ENCODE assay signal across 26 cellular contexts in genomic region chr10:50928190-50928552, GRCh38. TPM values are rescaled to one million over a fixed set of nuclear protein-coding genes. Genes with fewer than 3 reads are reported as not detected.
DNase-seq lines count a peak whose midpoint lies in the region; ATAC-seq, FAIRE-seq and TF ChIP-seq lines count a peak whose summit lies in the region.
"Had no signal": no experiment of that assay in that cellular context is flagged by ENCODE, and none has a peak within 500 bp of the region (broad histone marks: within the 10 kb centered on the region; RNA-seq: fewer than 3 reads in every experiment).

No MANE protein-coding gene starts in this region.

- H3K4me1 ChIP-seq in RWPE2 (ENCODE audit: insufficient read depth, poor library complexity, severe bottlenecking) (peaks cover 21% of the 10 kb centered on the region), heart left ventricle (peaks cover 0 to 8% (median 0%) of the 10 kb centered on the region in 12 donors), keratinocyte (ENCODE audit: control insufficient read depth, extremely low read depth, insufficient read depth, low read length) (peaks cover 16% of the 10 kb centered on the region)
- H3K4me1 ChIP-seq: A549; BLaER1 treated with 17β-estradiol and CSF1 and Interleukin-3, amounts not matched to agents 10 nM and 100 nM; SJCRH30 had no signal

- H3K4me2 ChIP-seq in keratinocyte (ENCODE audit: control insufficient read depth, extremely low read depth, insufficient read depth, low read depth, low read length) = peak overlapping the region; percentile 80
- H3K4me2 ChIP-seq: A549; BLaER1 treated with 17β-estradiol and CSF1 and Interleukin-3, amounts not matched to agents 10 nM and 100 nM; KMS-11 had no signal

- no peak for TF ChIP-seq POLR2A in heart left ventricle (IDR thresholded peaks at IDR 0.05)

- no peaks in the 10 kb centered on the region for H3K9me1 ChIP-seq in keratinocyte (ENCODE audit: control insufficient read depth, extremely low read depth, insufficient read depth, low read length)

- H3K9me3 ChIP-seq in RWPE2 (ENCODE audit: severe bottlenecking) (no peaks in the 10 kb centered on the region), heart left ventricle (peaks cover 0 to 11% (median 2%) of the 10 kb centered on the region in 12 donors), keratinocyte (ENCODE audit: control insufficient read depth, low read depth, low read length) (peaks cover 2% of the 10 kb centered on the region)
- H3K9me3 ChIP-seq: SJCRH30 had no signal

- no peak overlapping the region for H2AFZ ChIP-seq in keratinocyte (ENCODE audit: control insufficient read depth, low read length)

- H3K27ac ChIP-seq in RWPE2 (ENCODE audit: poor library complexity, severe bottlenecking) = peak overlapping the region; percentile 54
- peak overlapping the region in 6 of 12 donors; percentile 18 to 67 (median 41) for H3K27ac ChIP-seq in heart left ventricle
- peak overlapping the region; percentile 49 for H3K27ac ChIP-seq in keratinocyte (ENCODE audit: control insufficient read depth, insufficient read depth, low read length)
- H3K27ac ChIP-seq in brain microvascular endothelial cell = no peak overlapping the region
- H3K27ac ChIP-seq: A549; BLaER1 treated with 17β-estradiol and CSF1 and Interleukin-3, amounts not matched to agents 10 nM and 100 nM; HL-60; KMS-11; SJCRH30 had no signal

- DNase-seq in RWPE2 (ENCODE audit: low spot score) = no peak
- peak; percentile 36 for DNase-seq in bronchial epithelial cell (ENCODE audit: low read depth)
- no peak for DNase-seq in heart left ventricle
- no peak for DNase-seq in keratinocyte (ENCODE audit: low read depth, low spot score)
- no peak for DNase-seq in effector CD8-positive, alpha-beta T cell (lab: John Stamatoyannopoulos, UW)
- DNase-seq in brain microvascular endothelial cell = no peak
- DNase-seq: AML-193; CD4-positive, alpha-beta T cell; DMS53; NCI-H1048; NCI-H1417; NCI-H1694; NCI-H2029 treated with DMSO at 0.1 percent for 48 hours; NCI-H2227 treated with DMSO at 0.1 percent for 48 hours; NCI-H526 treated with DMSO at 0.1 percent for 48 hours; SJCRH30 had no signal

- dilution Hi-C loops in keratinocyte (cut with MboI; ENCODE audit: extremely low pct_ligation_motif_present, low sequenced_read_pairs) = no loop called here

- intact Hi-C loops in heart left ventricle (cut with DNase I) = no loop called here

- WGBS in heart left ventricle, 4 donors = 26 to 88% (median 58%) methylated on average over 1 to 2 of the region's 2 CpGs

- H3K4me3 ChIP-seq in RWPE2 (ENCODE audit: severe bottlenecking) (no peak overlapping the region), bronchial epithelial cell (ENCODE audit: low read depth, low read length) (no peak overlapping the region), heart left ventricle (no peak overlapping the region), keratinocyte (ENCODE audit: control insufficient read depth in 2 of 3, extremely low read depth in 1 of 3, insufficient read depth in 2 of 3, low read depth in 1 of 3, low read length in 3 of 3) (no peak overlapping the region), brain microvascular endothelial cell (ENCODE audit: low read depth, low read length) (no peak overlapping the region)
- H3K4me3 ChIP-seq: A549; BLaER1 treated with 17β-estradiol and CSF1 and Interleukin-3, amounts not matched to agents 10 nM and 100 nM; SJCRH30 had no signal

- H3K27me3 ChIP-seq in RWPE2 (ENCODE audit: insufficient read depth, poor library complexity, severe bottlenecking) (no peaks in the 10 kb centered on the region), bronchial epithelial cell (ENCODE audit: control insufficient read depth, insufficient read depth, low read length) (no peaks in the 10 kb centered on the region), heart left ventricle (peaks cover 0 to 3% (median 0%) of the 10 kb centered on the region in 9 donors), keratinocyte (ENCODE audit: control insufficient read depth, extremely low read depth, insufficient read depth, low read length) (no peaks in the 10 kb centered on the region), brain microvascular endothelial cell (replicated peaks) (no peaks in the 10 kb centered on the region)
- H3K27me3 ChIP-seq: BLaER1 treated with 17β-estradiol and CSF1 and Interleukin-3, amounts not matched to agents 10 nM and 100 nM; SJCRH30 had no signal

- no peaks in the 10 kb centered on the region for H3K36me3 ChIP-seq in RWPE2 (ENCODE audit: low read depth)
- H3K36me3 ChIP-seq in bronchial epithelial cell (ENCODE audit: control insufficient read depth, insufficient read depth, low read length) = no peaks in the 10 kb centered on the region
- H3K36me3 ChIP-seq in heart left ventricle = no peaks in the 10 kb centered on the region
- H3K36me3 ChIP-seq in keratinocyte (ENCODE audit: control insufficient read depth in 2 of 2, extremely low read depth in 1 of 2, insufficient read depth in 2 of 2, low read length in 2 of 2) = no peaks in the 10 kb centered on the region
- no peaks in the 10 kb centered on the region for H3K36me3 ChIP-seq in brain microvascular endothelial cell (replicated peaks)
- H3K36me3 ChIP-seq: BLaER1 treated with 17β-estradiol and CSF1 and Interleukin-3, amounts not matched to agents 10 nM and 100 nM; SJCRH30 had no signal

- no peaks in the 10 kb centered on the region for H4K20me1 ChIP-seq in keratinocyte (ENCODE audit: control insufficient read depth, extremely low read depth, insufficient read depth, low read length)
- H4K20me1 ChIP-seq: BLaER1 treated with 17β-estradiol and CSF1 and Interleukin-3, amounts not matched to agents 10 nM and 100 nM had no signal

- no peak overlapping the region for H3K9ac ChIP-seq in keratinocyte (ENCODE audit: control insufficient read depth, extremely low read depth, insufficient read depth, low read length)
- H3K9ac ChIP-seq: BLaER1 treated with 17β-estradiol and CSF1 and Interleukin-3, amounts not matched to agents 10 nM and 100 nM; KMS-11 had no signal

- in situ Hi-C loops in brain microvascular endothelial cell (cut with HindIII; ENCODE audit: low pct_ligation_motif_present, low sequenced_read_pairs) = no loop called here

- H3K79me2 ChIP-seq in keratinocyte (ENCODE audit: control insufficient read depth, insufficient read depth, low read length) = no peaks in the 10 kb centered on the region

- ATAC-seq in RWPE2 (ENCODE audit: low read depth) (no peak; the same call in 2 of the 3 replicates), heart left ventricle (peak; percentile 11 to 57 (median 28)), GM21367 (IDR thresholded peaks at IDR 0.05; ENCODE audit: unreplicated experiment) (no peak)
- ATAC-seq: A549, Panc1, SK-N-SH treated with all-trans-retinoic acid at 6 μM for 48 hours had no signal

- FAIRE-seq in bronchial epithelial cell (lab: Jason Lieb, UNC) (no peak), keratinocyte (lab: Jason Lieb, UNC) (no peak)
- FAIRE-seq: A549, H1 had no signal

- TF ChIP-seq CTCF in RWPE2 (IDR thresholded peaks at IDR 0.05; ENCODE audit: poor library complexity, severe bottlenecking) = no peak
- TF ChIP-seq CTCF in bronchial epithelial cell (IDR thresholded peaks at IDR 0.05; ENCODE audit: insufficient read depth, low read length, severe bottlenecking) = no peak
- TF ChIP-seq CTCF in heart left ventricle (IDR thresholded peaks at IDR 0.05) = no peak
- no peak for TF ChIP-seq CTCF in keratinocyte (optimal IDR thresholded peaks at IDR 0.05 in 1 of 3, IDR thresholded peaks at IDR 0.05 in 1 of 3, conservative IDR thresholded peaks at IDR 0.05 in 1 of 3; ENCODE audit: extremely low read depth in 1 of 3, insufficient read depth in 2 of 3, low read length in 3 of 3)
- TF ChIP-seq CTCF in brain microvascular endothelial cell (IDR thresholded peaks at IDR 0.05; ENCODE audit: low read depth, low read length, missing control alignments) = no peak

RNA-seq across cellular contexts. Expression of gene A1CF, which starts 42.7 kb away (rescaled TPM):
- total RNA-seq in bronchial epithelial cell (not detected in 2 replicates), heart left ventricle (under 1 TPM in 1 of 9 donors, not detected in 8; 0.08 TPM)
- polyA plus RNA-seq in heart left ventricle (under 1 TPM in 1 of 2 donors, not detected in 1; 0.03 TPM), keratinocyte (0.02 TPM in 1 of 3 replicates, not detected in the others)
- not detected for polyA plus RNA-seq in keratinocyte (2011; ENCODE audit: low read depth)
- not detected in 2 replicates for polyA plus RNA-seq in keratinocyte (2011; cell fraction: cytosol; rRNA removed)
- not detected in 2 replicates for polyA plus RNA-seq in keratinocyte (2011; cell fraction: nucleus; rRNA removed)
- polyA plus RNA-seq in keratinocyte (2012; ENCODE audit: low replicate concordance) = 0.01 TPM in 1 of 2 replicates, not detected in the other
- polyA minus RNA-seq in keratinocyte = not detected in 3 replicates
- polyA minus RNA-seq in keratinocyte (2011; cell fraction: cytosol; rRNA and poly(A)+ RNA removed) = not detected
- not detected in 2 replicates for polyA minus RNA-seq in keratinocyte (2011; cell fraction: nucleus; rRNA and poly(A)+ RNA removed)
- total RNA-seq: CD4-positive, alpha-beta T cell; H1; NCI-H460; SJCRH30 had no signal
- polyA plus RNA-seq: H1, IgD-negative memory B cell had no signal

Comparison
In these comparisons a context has a peak if more than half of its experiments do, and no peak if none do; other contexts are left out.
1. ATAC-seq: peak in heart left ventricle (4 of 4); none in RWPE2 (single experiment) and GM21367 (single experiment).